Comparison of ENCODE assay signal across 12 cellular contexts in the genomic region with DNA sequence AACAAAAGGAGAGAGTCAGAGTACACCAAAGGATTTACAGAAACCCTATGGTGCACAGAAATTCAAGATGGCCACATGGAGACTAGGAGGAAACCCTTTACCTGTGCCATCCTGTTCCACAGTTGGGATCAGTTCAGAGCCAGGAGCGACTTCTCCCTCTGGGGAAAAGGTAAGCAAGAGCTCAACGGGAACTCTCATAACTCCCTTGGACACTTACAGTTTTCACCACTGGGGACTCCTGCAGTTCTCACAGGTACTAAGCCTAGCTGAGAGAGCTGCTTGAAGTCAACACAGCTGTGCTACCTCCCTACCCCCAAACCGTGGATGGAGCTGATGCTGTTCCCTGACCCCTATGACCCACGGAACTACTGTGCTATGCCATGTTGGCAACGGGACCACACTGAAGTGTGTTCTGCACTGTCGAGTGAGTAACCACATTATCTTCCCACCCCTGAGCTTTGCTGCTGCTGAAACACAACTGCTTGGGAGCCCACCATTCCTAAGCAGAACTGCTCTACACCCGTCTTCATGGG.
"Had no signal": no experiment of that assay in that cellular context is flagged by ENCODE, and none has a peak within 500 bp of the region (broad histone marks: within the 10 kb centered on the region; RNA-seq: fewer than 3 reads in every experiment).

No MANE protein-coding gene starts in this region.

- DNase-seq: activated CD4-positive, alpha-beta T cell treated with anti-CD3 and anti-CD28 coated beads for 36 hours; activated CD4-positive, alpha-beta T cell treated with anti-CD3 and anti-CD28 coated beads, Interleukin-2, amount 50 U/mL, for 48 hours; activated gamma-delta T cell treated with Interleukin-2 at 50 U/mL for 16 hours; activated T-cell treated with anti-CD3 and anti-CD28 coated beads for 4 hours; effector CD8-positive, alpha-beta T cell; heart left ventricle; naive thymus-derived CD8-positive, alpha-beta T cell; spleen; stimulated activated naive CD4-positive, alpha-beta T cell; T-helper 2 cell had no signal

- H3K27me3 ChIP-seq: esophagus muscularis mucosa, gastroesophageal sphincter, heart left ventricle, spleen had no signal

- H3K36me3 ChIP-seq: esophagus muscularis mucosa, gastroesophageal sphincter, heart left ventricle, spleen had no signal

- H3K4me3 ChIP-seq: esophagus muscularis mucosa, gastroesophageal sphincter, heart left ventricle, spleen had no signal

- H3K9me3 ChIP-seq: esophagus muscularis mucosa had no signal

- H3K4me1 ChIP-seq: esophagus muscularis mucosa, gastroesophageal sphincter, heart left ventricle, spleen had no signal

- H3K27ac ChIP-seq: esophagus muscularis mucosa, gastroesophageal sphincter, heart left ventricle, spleen had no signal
